In the genomic region with DNA sequence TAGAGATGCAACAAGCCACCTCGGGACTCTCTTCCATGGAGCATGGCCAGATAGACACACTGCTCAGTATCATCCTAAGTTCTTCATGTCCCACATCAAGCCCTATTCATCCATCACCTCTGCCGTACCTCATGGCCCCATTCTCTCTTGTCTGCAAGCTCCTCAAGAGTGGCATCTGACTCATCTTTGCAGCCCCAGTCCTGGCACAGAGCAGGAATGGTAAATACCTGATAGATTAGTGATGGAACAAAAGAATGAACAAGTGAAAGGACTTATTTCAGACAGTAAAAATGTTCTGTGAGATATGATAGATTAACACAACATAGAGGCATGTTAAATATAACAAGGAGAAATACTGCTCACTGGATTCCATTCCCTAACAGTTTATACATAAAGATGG, we compare ENCODE assay signal across 28 cellular contexts.
DNase-seq lines count a peak whose midpoint lies in the region; TF ChIP-seq lines count a peak whose summit lies in the region.
"Had no signal": no experiment of that assay in that cellular context is flagged by ENCODE, and none has a peak within 500 bp of the region (broad histone marks: within the 10 kb centered on the region; RNA-seq: fewer than 3 reads in every experiment).

No MANE protein-coding gene starts in this region.

- BruUV-seq in MCF 10A (replicated peaks; lab: Mats Ljungman, UMichigan) = no TSS peak

- no peak for TF ChIP-seq RAD21 in SK-N-SH (IDR thresholded peaks at IDR 0.05; ENCODE audit: low read length)

- no peaks in the 10 kb centered on the region for H4K20me1 ChIP-seq in SK-N-SH (ENCODE audit: insufficient read depth)

- no peaks in the 10 kb centered on the region for H3K27me3 Mint-ChIP-seq in MCF 10A (ENCODE audit: insufficient read depth, unreplicated experiment)
- no peaks in the 10 kb centered on the region for H3K27me3 Mint-ChIP-seq in CD4-positive, alpha-beta memory T cell

- no peaks in the 10 kb centered on the region for H3K9me2 ChIP-seq in SK-N-SH

- H3K4me2 ChIP-seq in SK-N-SH = no peak overlapping the region

- no peak for TF ChIP-seq POLR2A in breast epithelium (IDR thresholded peaks at IDR 0.05)

- CTCF ChIA-PET in MCF 10A (lab: Yijun Ruan, JAX) = no interaction called here
- CTCF ChIA-PET in SK-N-SH (lab: Yijun Ruan, JAX) = interaction anchor here (0.6 kb wide), 2 partner anchors 31 to 96 kb away, joined by 3 read pairs; no protein-coding TSS in a partner anchor
- CTCF ChIA-PET in CD4-positive, alpha-beta memory T cell (lab: Charles Lee; ENCODE audit: partially characterized antibody) = no interaction called here

- no peaks in the 10 kb centered on the region for H3K27me3 ChIP-seq in breast epithelium
- no peaks in the 10 kb centered on the region for H3K27me3 ChIP-seq in SK-N-SH (ENCODE audit: insufficient read depth)
- no peaks in the 10 kb centered on the region for H3K27me3 ChIP-seq in CD4-positive, alpha-beta memory T cell (ENCODE audit: insufficient read depth, low read length)
- H3K27me3 ChIP-seq: adrenal gland, heart right ventricle, neutrophil, sigmoid colon, testis had no signal

- no peaks in the 10 kb centered on the region for H3K4me1 Mint-ChIP-seq in MCF 10A (ENCODE audit: insufficient read depth, unreplicated experiment)
- H3K4me1 Mint-ChIP-seq in CD4-positive, alpha-beta memory T cell = no peaks in the 10 kb centered on the region

- H3K27ac ChIP-seq in breast epithelium (no peak overlapping the region), SK-N-SH (ENCODE audit: low read depth in 2 of 2, low read length in 1 of 2) (no peak overlapping the region)
- H3K27ac ChIP-seq in CD4-positive, alpha-beta memory T cell (ENCODE audit: low read depth, low read length) = no peak overlapping the region
- H3K27ac ChIP-seq: adrenal gland, epithelial cell of prostate, heart right ventricle, neutrophil, sigmoid colon, testis had no signal

- no peak overlapping the region for H3K9ac ChIP-seq in SK-N-SH

- H3K36me3 ChIP-seq in breast epithelium (no peaks in the 10 kb centered on the region), SK-N-SH (replicated peaks in 1 of 2; ENCODE audit: control insufficient read depth in 1 of 2, insufficient read depth in 2 of 2, low read length in 1 of 2) (no peaks in the 10 kb centered on the region)
- H3K36me3 ChIP-seq in CD4-positive, alpha-beta memory T cell (ENCODE audit: insufficient read depth, low read length) = no peaks in the 10 kb centered on the region
- H3K36me3 ChIP-seq: adrenal gland, HAP-1, heart right ventricle, neutrophil, sigmoid colon had no signal

- H3K27ac Mint-ChIP-seq in MCF 10A (ENCODE audit: low read depth, unreplicated experiment) = no peak overlapping the region
- H3K27ac Mint-ChIP-seq in CD4-positive, alpha-beta memory T cell = peak overlapping the region in 1 of 7 donors; percentile 5
- H3K27ac Mint-ChIP-seq: CD8-positive, alpha-beta T cell; progenitor cell of endocrine pancreas had no signal

- H3K9me3 ChIP-seq in breast epithelium (no peaks in the 10 kb centered on the region), SK-N-SH (no peaks in the 10 kb centered on the region)
- H3K9me3 ChIP-seq in CD4-positive, alpha-beta memory T cell (ENCODE audit: control insufficient read depth in 1 of 2, low read length in 2 of 2) = no peaks in the 10 kb centered on the region
- H3K9me3 ChIP-seq: adrenal gland, HAP-1, heart right ventricle, neutrophil, sigmoid colon, testis had no signal

- H3K4me3 ChIP-seq in breast epithelium (no peak overlapping the region), SK-N-SH (ENCODE audit: low read depth in 2 of 2, low read length in 1 of 2) (no peak overlapping the region), fibroblast of the aortic adventitia (ENCODE audit: low read depth, low read length) (no peak overlapping the region)
- no peak overlapping the region for H3K4me3 ChIP-seq in CD4-positive, alpha-beta memory T cell (ENCODE audit: low read length in 2 of 2)
- H3K4me3 ChIP-seq: adrenal gland, HAP-1, heart right ventricle, sigmoid colon, testis had no signal

- H3K9me3 Mint-ChIP-seq in MCF 10A (ENCODE audit: unreplicated experiment) = no peaks in the 10 kb centered on the region
- no peaks in the 10 kb centered on the region for H3K9me3 Mint-ChIP-seq in CD4-positive, alpha-beta memory T cell
- H3K9me3 Mint-ChIP-seq: CD8-positive, alpha-beta T cell had no signal

- POLR2A ChIA-PET in MCF 10A (lab: Yijun Ruan, JAX) = no interaction called here
- POLR2A ChIA-PET in SK-N-SH (lab: Yijun Ruan, JAX) = no interaction called here
- POLR2A ChIA-PET in CD4-positive, alpha-beta memory T cell (lab: Charles Lee; ENCODE audit: partially characterized antibody) = interaction anchor here (0.6 kb wide), 1 partner anchor 278 kb away, joined by 3 read pairs; no protein-coding TSS in a partner anchor

- no peak overlapping the region for H2AFZ ChIP-seq in SK-N-SH (ENCODE audit: low read depth)

- H3K4me3 Mint-ChIP-seq in MCF 10A (ENCODE audit: unreplicated experiment) = no peak overlapping the region
- no peak overlapping the region for H3K4me3 Mint-ChIP-seq in CD4-positive, alpha-beta memory T cell
- H3K4me3 Mint-ChIP-seq: CD8-positive, alpha-beta T cell had no signal

- H3K4me1 ChIP-seq in breast epithelium (no peaks in the 10 kb centered on the region), SK-N-SH (ENCODE audit: control insufficient read depth in 1 of 2, insufficient read depth in 2 of 2, low read depth in 1 of 2, low read length in 1 of 2) (peaks cover 0 to 8% of the 10 kb centered on the region in 2 experiments; a peak in 2 of 4 replicates)
- no peaks in the 10 kb centered on the region for H3K4me1 ChIP-seq in CD4-positive, alpha-beta memory T cell (ENCODE audit: insufficient read depth, low read length)
- H3K4me1 ChIP-seq: adrenal gland, testis had no signal

- WGBS in SK-N-SH (ENCODE audit: low lambda C conversion rate) = 50% methylated on average over 2 of the region's 2 CpGs

- no peak for TF ChIP-seq EP300 in SK-N-SH (IDR thresholded peaks at IDR 0.05; ENCODE audit: borderline replicate concordance in 1 of 2, low read depth in 1 of 2, low read length in 1 of 2)

- H3K79me2 ChIP-seq in SK-N-SH (ENCODE audit: insufficient read depth) = no peaks in the 10 kb centered on the region

- no peaks in the 10 kb centered on the region for H3K36me3 Mint-ChIP-seq in MCF 10A (ENCODE audit: insufficient read depth, unreplicated experiment)
- peaks cover 10 to 16% of the 10 kb centered on the region in 2 donors for H3K36me3 Mint-ChIP-seq in CD4-positive, alpha-beta memory T cell

- no peak for TF ChIP-seq CTCF in MCF 10A (IDR thresholded peaks at IDR 0.05; ENCODE audit: unreplicated experiment)
- TF ChIP-seq CTCF in breast epithelium (IDR thresholded peaks at IDR 0.05) = no peak
- no peak for TF ChIP-seq CTCF in SK-N-SH (IDR thresholded peaks at IDR 0.05)
- TF ChIP-seq CTCF in fibroblast of the aortic adventitia (IDR thresholded peaks at IDR 0.05; ENCODE audit: insufficient read depth, low read length) = no peak

- DNase-seq in MCF 10A (ENCODE audit: unreplicated experiment) = peak; percentile 8
- DNase-seq in breast epithelium (ENCODE audit: low spot score in 2 of 2) = no peak
- no peak for DNase-seq in SK-N-SH
- DNase-seq in fibroblast of the aortic adventitia (ENCODE audit: low read depth) = peak; percentile 11
- DNase-seq in CD4-positive, alpha-beta memory T cell = no peak
- no peak for DNase-seq in hippocampal formation (lab: John Stamatoyannopoulos, UW)
- DNase-seq in stimulated activated CD4-positive, alpha-beta T cell treated with anti-CD3 and anti-CD28 coated beads, Interleukin-12 subunit alpha, Interleukin-12 subunit beta, amount 100 ng/mL, for 4 hours = no peak
- no peak for DNase-seq in cerebellum (ENCODE audit: low spot score)
- DNase-seq: activated CD4-positive, alpha-beta T cell treated with anti-CD3 and anti-CD28 coated beads, Interleukin-2, amount 50 U/mL, for 4 hours; activated naive CD4-positive, alpha-beta T cell treated with Interleukin-2 at 50 U/mL for 16 hours; adrenal gland; CD8-positive, alpha-beta T cell; DMS153; effector CD4-positive, alpha-beta T cell; heart right ventricle; KG1; mesendoderm; NCI-H1417 treated with DMSO at 0.1 percent for 48 hours; NCI-H2081; SIG-M5; sigmoid colon; stimulated activated naive CD4-positive, alpha-beta T cell treated with Interleukin-2 at 50 U/mL for 16 hours; T-helper 1 cell; testis had no signal

- intact Hi-C loops in MCF 10A (cut with micrococcal nuclease) = no loop called here
- intact Hi-C loops in breast epithelium (cut with DNase I; ENCODE audit: low total_unique reads) = no loop called here
- intact Hi-C loops in CD4-positive, alpha-beta memory T cell (cut with micrococcal nuclease) = no loop called here

- H3F3A ChIP-seq in SK-N-SH (replicated peaks; ENCODE audit: insufficient read depth) = no peaks in the 10 kb centered on the region

TF ChIP-seq in SK-N-SH, 30 proteins besides CTCF, POLR2A, EP300 and RAD21 (continues in another document):
- TF ChIP-seq GATA2 (CRISPR knock-in tag; IDR thresholded peaks at IDR 0.05) = no peak
- TF ChIP-seq MEF2A (IDR thresholded peaks at IDR 0.05; ENCODE audit: borderline replicate concordance, low read depth) = no peak
- TF ChIP-seq RXRA (IDR thresholded peaks at IDR 0.05; ENCODE audit: borderline replicate concordance, low read depth) = no peak
- TF ChIP-seq, protein P1, sequence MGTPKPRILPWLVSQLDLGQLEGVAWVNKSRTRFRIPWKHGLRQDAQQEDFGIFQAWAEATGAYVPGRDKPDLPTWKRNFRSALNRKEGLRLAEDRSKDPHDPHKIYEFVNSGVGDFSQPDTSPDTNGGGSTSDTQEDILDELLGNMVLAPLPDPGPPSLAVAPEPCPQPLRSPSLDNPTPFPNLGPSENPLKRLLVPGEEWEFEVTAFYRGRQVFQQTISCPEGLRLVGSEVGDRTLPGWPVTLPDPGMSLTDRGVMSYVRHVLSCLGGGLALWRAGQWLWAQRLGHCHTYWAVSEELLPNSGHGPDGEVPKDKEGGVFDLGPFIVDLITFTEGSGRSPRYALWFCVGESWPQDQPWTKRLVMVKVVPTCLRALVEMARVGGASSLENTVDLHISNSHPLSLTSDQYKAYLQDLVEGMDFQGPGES (IDR thresholded peaks at IDR 0.05; ENCODE audit: low read depth, low read length) = no peak
- TF ChIP-seq NFIC (IDR thresholded peaks at IDR 0.05; ENCODE audit: borderline replicate concordance) = peak; percentile 69; the same call in 1 of the 2 replicates

Comparison
In these comparisons a context has a peak if more than half of its experiments do, and no peak if none do; other contexts are left out.
1. DNase-seq: peak in MCF 10A (single experiment) and fibroblast of the aortic adventitia (single experiment); none in breast epithelium (0 of 2), SK-N-SH (single experiment), CD4-positive, alpha-beta memory T cell (0 of 5), hippocampal formation (0 of 2), stimulated activated CD4-positive, alpha-beta T cell treated with anti-CD3 and anti-CD28 coated beads, Interleukin-12 subunit alpha, Interleukin-12 subunit beta, amount 100 ng/mL, for 4 hours (single experiment) and cerebellum (single experiment).